Comparison of ENCODE assay signal across 10 cellular contexts in the genomic region with DNA sequence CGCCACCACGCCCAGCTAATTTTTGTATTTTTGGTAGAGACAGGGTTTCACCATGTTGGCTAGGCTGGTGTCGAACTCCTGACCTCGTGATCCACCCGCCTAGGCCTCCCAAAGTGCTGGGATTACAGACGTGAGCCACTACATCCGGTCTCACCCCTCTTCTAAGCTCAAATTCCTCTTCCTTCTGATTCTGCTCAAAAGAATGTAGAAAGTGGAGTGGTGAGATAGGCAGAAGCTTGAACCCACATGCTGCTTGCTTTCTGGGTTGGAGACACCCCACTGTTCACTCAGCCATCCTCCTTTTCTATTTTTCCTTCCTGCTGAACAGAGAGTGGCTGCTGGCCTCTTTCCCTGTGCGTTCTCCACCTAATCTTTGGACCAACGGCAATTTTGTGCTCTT. TPM values are rescaled to one million over a fixed set of nuclear protein-coding genes. Genes with fewer than 3 reads are reported as not detected.
DNase-seq lines count a peak whose midpoint lies in the region; TF ChIP-seq lines count a peak whose summit lies in the region.
"Not testable (repeated sequence)": the region's sequence is repeated elsewhere in the genome, so short reads cannot be mapped to it uniquely, and the experiment has no call there.
"Had no signal": no experiment of that assay in that cellular context is flagged by ENCODE, and none has a peak within 500 bp of the region (broad histone marks: within the 10 kb centered on the region; RNA-seq: fewer than 3 reads in every experiment).

No MANE protein-coding gene starts in this region.

- TF ChIP-seq CTCF in ascending aorta (IDR thresholded peaks at IDR 0.05); coronary artery (IDR thresholded peaks at IDR 0.05); nephron (IDR thresholded peaks at IDR 0.05; ENCODE audit: unreplicated experiment in 3 of 3); progenitor cell of endocrine pancreas (IDR thresholded peaks at IDR 0.05; ENCODE audit: unreplicated experiment): not testable (repeated sequence)

- H3K9me3 Mint-ChIP-seq in nephron; progenitor cell of endocrine pancreas (ENCODE audit: low read depth): not testable (repeated sequence)

- not testable (repeated sequence) for H3K9me3 ChIP-seq in ascending aorta

- not testable (repeated sequence) for H3K4me3 ChIP-seq in ascending aorta, coronary artery

- not testable (repeated sequence) for H3K36me3 Mint-ChIP-seq in nephron (ENCODE audit: low read depth); progenitor cell of endocrine pancreas (ENCODE audit: insufficient read depth)

- DNase-seq in EH (ENCODE audit: low read depth) (peak; percentile 43), LHCN-M2 (ENCODE audit: low read depth) (peak; percentile 4), ascending aorta (ENCODE audit: low spot score in 2 of 2) (peak in 1 of 2 donors; percentile 37), coronary artery (ENCODE audit: low spot score) (peak; percentile 35), iris pigment epithelial cell (ENCODE audit: low read depth) (peak; percentile 89)
- DNase-seq in progenitor cell of endocrine pancreas (ENCODE audit: low spot score, unreplicated experiment), result not testable (repeated sequence)

- H3K27me3 Mint-ChIP-seq in nephron (ENCODE audit: low read depth); progenitor cell of endocrine pancreas: not testable (repeated sequence)

- H3K27me3 ChIP-seq in ascending aorta, result not testable (repeated sequence)

- H3K4me1 ChIP-seq in ascending aorta, result peaks cover 27 to 48% of the 10 kb centered on the region in 2 donors

- H3K36me3 ChIP-seq in ascending aorta, result not testable (repeated sequence)

- H3K27ac ChIP-seq in ascending aorta (peak overlapping the region; percentile 95), coronary artery (peak overlapping the region; percentile 51 to 94)

- intact Hi-C loops in ascending aorta (cut with DNase I), result not testable (repeated sequence)

- H3K27ac Mint-ChIP-seq in nephron (peak overlapping the region; percentile 94 to 99 (median 96)), progenitor cell of endocrine pancreas (peak overlapping the region; percentile 24)

- H3K4me1 Mint-ChIP-seq in nephron (peaks cover 63% of the 10 kb centered on the region), progenitor cell of endocrine pancreas (ENCODE audit: low read depth) (peaks cover 30% of the 10 kb centered on the region)

- not testable (repeated sequence) for H3K4me3 Mint-ChIP-seq in nephron; progenitor cell of endocrine pancreas (ENCODE audit: low read depth)

RNA-seq across cellular contexts. Expression of a gene that starts 49.9 kb away (rescaled TPM):
- total RNA-seq in LHCN-M2 (2014; rRNA removed) (not detected in 2 replicates), ascending aorta (not detected), progenitor cell of endocrine pancreas (not detected in 2 replicates)
- polyA plus RNA-seq in LHCN-M2 (2012), result not detected
- total RNA-seq: Caco-2, G401 had no signal
- polyA plus RNA-seq: CD8-positive, alpha-beta memory T cell had no signal
